Comparison of ENCODE assay signal across 1 cellular context in the genomic region with DNA sequence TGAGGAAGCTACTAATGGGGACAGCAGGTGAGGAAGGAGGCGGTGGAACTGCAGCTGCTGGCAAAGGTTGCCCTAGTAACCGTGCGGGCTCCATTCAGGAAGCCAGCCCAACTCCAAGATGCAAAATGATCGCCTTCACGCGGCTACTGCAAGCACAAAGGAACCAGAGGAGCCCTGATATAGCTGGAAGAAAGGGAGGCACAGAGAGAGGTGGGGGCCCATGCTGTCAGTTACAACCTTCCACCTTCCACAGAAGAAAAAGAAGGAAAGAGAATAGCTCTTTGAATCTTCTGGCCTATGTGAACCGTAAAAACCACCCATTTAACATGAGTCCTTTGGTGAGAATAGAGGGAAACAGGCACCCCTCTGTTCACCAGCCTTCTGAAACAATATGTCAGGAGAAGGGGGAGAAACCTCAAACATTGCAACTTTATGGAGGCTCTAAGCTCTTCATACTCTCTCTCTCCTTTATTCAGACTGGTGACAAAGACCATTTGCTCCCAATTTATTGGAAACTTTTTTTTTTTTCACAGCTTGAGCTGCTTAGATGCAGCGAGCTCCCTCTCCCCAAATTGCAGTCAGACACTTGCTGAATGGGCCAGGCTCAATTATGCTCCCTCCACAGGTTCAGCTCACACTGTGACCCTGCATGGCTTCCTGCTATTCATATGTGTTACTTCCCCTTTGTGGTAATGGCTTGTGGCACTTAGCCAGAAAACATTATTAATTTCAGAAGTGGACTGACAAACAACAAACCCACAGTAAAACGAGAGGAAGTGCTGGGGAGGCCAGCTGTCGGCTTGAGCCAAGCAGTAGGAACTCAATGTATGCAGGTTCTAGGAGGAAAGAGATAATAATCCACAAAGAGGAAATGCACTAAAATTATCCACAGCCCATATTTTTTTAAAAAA.
A peak's percentile ranks its signal among the peaks of the same experiment; 100 is the strongest.
TF ChIP-seq lines count a peak whose summit lies in the region.

No MANE protein-coding gene starts in this region.

TF ChIP-seq in HepG2, 621 proteins besides CTCF, POLR2A, EP300 and RAD21 (continued from another document and continues in another):
- TF ChIP-seq, protein P1, sequence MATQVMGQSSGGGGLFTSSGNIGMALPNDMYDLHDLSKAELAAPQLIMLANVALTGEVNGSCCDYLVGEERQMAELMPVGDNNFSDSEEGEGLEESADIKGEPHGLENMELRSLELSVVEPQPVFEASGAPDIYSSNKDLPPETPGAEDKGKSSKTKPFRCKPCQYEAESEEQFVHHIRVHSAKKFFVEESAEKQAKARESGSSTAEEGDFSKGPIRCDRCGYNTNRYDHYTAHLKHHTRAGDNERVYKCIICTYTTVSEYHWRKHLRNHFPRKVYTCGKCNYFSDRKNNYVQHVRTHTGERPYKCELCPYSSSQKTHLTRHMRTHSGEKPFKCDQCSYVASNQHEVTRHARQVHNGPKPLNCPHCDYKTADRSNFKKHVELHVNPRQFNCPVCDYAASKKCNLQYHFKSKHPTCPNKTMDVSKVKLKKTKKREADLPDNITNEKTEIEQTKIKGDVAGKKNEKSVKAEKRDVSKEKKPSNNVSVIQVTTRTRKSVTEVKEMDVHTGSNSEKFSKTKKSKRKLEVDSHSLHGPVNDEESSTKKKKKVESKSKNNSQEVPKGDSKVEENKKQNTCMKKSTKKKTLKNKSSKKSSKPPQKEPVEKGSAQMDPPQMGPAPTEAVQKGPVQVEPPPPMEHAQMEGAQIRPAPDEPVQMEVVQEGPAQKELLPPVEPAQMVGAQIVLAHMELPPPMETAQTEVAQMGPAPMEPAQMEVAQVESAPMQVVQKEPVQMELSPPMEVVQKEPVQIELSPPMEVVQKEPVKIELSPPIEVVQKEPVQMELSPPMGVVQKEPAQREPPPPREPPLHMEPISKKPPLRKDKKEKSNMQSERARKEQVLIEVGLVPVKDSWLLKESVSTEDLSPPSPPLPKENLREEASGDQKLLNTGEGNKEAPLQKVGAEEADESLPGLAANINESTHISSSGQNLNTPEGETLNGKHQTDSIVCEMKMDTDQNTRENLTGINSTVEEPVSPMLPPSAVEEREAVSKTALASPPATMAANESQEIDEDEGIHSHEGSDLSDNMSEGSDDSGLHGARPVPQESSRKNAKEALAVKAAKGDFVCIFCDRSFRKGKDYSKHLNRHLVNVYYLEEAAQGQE (IDR thresholded peaks at IDR 0.05; ENCODE audit: borderline replicate concordance in 1 of 2, low read depth in 1 of 2, low read length in 2 of 2), result no peak
- TF ChIP-seq HMG20A (CRISPR knock-in tag; IDR thresholded peaks at IDR 0.05; ENCODE audit: borderline replicate concordance) (no peak), JARID2 (CRISPR knock-in tag; IDR thresholded peaks at IDR 0.05; ENCODE audit: insufficient replicate concordance) (no peak), FOXC1 (CRISPR knock-in tag; IDR thresholded peaks at IDR 0.05; ENCODE audit: borderline replicate concordance) (0 out of 2 replicates have a peak, but pooled peaks have one; percentile 16), ZNF549 (CRISPR knock-in tag; IDR thresholded peaks at IDR 0.05) (no peak), POLR2G (IDR thresholded peaks at IDR 0.05; ENCODE audit: low read depth, low read length) (peak; percentile 21; the same call in 1 of the 2 replicates), REXO4 (CRISPR knock-in tag; IDR thresholded peaks at IDR 0.05; ENCODE audit: borderline replicate concordance) (no peak), ZNF678 (CRISPR knock-in tag; IDR thresholded peaks at IDR 0.05) (no peak), PCBP1 (IDR thresholded peaks at IDR 0.05; ENCODE audit: borderline replicate concordance, low read depth, low read length) (no peak), ZNF839 (CRISPR knock-in tag; IDR thresholded peaks at IDR 0.05; ENCODE audit: borderline replicate concordance) (no peak), ZNF230 (CRISPR knock-in tag; IDR thresholded peaks at IDR 0.05) (no peak), THYN1 (CRISPR knock-in tag; IDR thresholded peaks at IDR 0.05; ENCODE audit: borderline replicate concordance, low read depth) (no peak), ZNF160 (CRISPR knock-in tag; IDR thresholded peaks at IDR 0.05) (no peak), ATF7 (IDR thresholded peaks at IDR 0.05) (no peak), ATF7 (CRISPR knock-in tag; IDR thresholded peaks at IDR 0.05) (no peak), ZFYVE20 (CRISPR knock-in tag; IDR thresholded peaks at IDR 0.05; ENCODE audit: borderline replicate concordance, low read depth) (no peak)
- TF ChIP-seq, protein P2, sequence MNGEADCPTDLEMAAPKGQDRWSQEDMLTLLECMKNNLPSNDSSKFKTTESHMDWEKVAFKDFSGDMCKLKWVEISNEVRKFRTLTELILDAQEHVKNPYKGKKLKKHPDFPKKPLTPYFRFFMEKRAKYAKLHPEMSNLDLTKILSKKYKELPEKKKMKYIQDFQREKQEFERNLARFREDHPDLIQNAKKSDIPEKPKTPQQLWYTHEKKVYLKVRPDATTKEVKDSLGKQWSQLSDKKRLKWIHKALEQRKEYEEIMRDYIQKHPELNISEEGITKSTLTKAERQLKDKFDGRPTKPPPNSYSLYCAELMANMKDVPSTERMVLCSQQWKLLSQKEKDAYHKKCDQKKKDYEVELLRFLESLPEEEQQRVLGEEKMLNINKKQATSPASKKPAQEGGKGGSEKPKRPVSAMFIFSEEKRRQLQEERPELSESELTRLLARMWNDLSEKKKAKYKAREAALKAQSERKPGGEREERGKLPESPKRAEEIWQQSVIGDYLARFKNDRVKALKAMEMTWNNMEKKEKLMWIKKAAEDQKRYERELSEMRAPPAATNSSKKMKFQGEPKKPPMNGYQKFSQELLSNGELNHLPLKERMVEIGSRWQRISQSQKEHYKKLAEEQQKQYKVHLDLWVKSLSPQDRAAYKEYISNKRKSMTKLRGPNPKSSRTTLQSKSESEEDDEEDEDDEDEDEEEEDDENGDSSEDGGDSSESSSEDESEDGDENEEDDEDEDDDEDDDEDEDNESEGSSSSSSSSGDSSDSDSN (CRISPR knock-in tag; IDR thresholded peaks at IDR 0.05), result peak; percentile 43; the same call in 1 of the 2 replicates
- TF ChIP-seq, protein P3, sequence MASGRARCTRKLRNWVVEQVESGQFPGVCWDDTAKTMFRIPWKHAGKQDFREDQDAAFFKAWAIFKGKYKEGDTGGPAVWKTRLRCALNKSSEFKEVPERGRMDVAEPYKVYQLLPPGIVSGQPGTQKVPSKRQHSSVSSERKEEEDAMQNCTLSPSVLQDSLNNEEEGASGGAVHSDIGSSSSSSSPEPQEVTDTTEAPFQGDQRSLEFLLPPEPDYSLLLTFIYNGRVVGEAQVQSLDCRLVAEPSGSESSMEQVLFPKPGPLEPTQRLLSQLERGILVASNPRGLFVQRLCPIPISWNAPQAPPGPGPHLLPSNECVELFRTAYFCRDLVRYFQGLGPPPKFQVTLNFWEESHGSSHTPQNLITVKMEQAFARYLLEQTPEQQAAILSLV (CRISPR knock-in tag; IDR thresholded peaks at IDR 0.05; ENCODE audit: borderline replicate concordance), result no peak
- TF ChIP-seq, protein P4, sequence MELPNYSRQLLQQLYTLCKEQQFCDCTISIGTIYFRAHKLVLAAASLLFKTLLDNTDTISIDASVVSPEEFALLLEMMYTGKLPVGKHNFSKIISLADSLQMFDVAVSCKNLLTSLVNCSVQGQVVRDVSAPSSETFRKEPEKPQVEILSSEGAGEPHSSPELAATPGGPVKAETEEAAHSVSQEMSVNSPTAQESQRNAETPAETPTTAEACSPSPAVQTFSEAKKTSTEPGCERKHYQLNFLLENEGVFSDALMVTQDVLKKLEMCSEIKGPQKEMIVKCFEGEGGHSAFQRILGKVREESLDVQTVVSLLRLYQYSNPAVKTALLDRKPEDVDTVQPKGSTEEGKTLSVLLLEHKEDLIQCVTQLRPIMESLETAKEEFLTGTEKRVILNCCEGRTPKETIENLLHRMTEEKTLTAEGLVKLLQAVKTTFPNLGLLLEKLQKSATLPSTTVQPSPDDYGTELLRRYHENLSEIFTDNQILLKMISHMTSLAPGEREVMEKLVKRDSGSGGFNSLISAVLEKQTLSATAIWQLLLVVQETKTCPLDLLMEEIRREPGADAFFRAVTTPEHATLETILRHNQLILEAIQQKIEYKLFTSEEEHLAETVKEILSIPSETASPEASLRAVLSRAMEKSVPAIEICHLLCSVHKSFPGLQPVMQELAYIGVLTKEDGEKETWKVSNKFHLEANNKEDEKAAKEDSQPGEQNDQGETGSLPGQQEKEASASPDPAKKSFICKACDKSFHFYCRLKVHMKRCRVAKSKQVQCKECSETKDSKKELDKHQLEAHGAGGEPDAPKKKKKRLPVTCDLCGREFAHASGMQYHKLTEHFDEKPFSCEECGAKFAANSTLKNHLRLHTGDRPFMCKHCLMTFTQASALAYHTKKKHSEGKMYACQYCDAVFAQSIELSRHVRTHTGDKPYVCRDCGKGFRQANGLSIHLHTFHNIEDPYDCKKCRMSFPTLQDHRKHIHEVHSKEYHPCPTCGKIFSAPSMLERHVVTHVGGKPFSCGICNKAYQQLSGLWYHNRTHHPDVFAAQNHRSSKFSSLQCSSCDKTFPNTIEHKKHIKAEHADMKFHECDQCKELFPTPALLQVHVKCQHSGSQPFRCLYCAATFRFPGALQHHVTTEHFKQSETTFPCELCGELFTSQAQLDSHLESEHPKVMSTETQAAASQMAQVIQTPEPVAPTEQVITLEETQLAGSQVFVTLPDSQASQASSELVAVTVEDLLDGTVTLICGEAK (IDR thresholded peaks at IDR 0.05), result no peak
- TF ChIP-seq, protein P4 (CRISPR knock-in tag; IDR thresholded peaks at IDR 0.05), result no peak
- TF ChIP-seq, protein P5, sequence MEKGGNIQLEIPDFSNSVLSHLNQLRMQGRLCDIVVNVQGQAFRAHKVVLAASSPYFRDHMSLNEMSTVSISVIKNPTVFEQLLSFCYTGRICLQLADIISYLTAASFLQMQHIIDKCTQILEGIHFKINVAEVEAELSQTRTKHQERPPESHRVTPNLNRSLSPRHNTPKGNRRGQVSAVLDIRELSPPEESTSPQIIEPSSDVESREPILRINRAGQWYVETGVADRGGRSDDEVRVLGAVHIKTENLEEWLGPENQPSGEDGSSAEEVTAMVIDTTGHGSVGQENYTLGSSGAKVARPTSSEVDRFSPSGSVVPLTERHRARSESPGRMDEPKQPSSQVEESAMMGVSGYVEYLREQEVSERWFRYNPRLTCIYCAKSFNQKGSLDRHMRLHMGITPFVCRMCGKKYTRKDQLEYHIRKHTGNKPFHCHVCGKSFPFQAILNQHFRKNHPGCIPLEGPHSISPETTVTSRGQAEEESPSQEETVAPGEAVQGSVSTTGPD (CRISPR knock-in tag; IDR thresholded peaks at IDR 0.05), result no peak
- TF ChIP-seq, protein P6, sequence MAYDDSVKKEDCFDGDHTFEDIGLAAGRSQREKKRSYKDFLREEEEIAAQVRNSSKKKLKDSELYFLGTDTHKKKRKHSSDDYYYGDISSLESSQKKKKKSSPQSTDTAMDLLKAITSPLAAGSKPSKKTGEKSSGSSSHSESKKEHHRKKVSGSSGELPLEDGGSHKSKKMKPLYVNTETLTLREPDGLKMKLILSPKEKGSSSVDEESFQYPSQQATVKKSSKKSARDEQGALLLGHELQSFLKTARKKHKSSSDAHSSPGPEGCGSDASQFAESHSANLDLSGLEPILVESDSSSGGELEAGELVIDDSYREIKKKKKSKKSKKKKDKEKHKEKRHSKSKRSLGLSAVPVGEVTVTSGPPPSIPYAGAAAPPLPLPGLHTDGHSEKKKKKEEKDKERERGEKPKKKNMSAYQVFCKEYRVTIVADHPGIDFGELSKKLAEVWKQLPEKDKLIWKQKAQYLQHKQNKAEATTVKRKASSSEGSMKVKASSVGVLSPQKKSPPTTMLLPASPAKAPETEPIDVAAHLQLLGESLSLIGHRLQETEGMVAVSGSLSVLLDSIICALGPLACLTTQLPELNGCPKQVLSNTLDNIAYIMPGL (CRISPR knock-in tag; IDR thresholded peaks at IDR 0.05; ENCODE audit: borderline replicate concordance in 1 of 2, low read depth in 1 of 2), result no peak
- TF ChIP-seq, protein P7, sequence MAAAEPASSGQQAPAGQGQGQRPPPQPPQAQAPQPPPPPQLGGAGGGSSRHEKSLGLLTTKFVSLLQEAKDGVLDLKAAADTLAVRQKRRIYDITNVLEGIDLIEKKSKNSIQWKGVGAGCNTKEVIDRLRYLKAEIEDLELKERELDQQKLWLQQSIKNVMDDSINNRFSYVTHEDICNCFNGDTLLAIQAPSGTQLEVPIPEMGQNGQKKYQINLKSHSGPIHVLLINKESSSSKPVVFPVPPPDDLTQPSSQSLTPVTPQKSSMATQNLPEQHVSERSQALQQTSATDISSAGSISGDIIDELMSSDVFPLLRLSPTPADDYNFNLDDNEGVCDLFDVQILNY (CRISPR knock-in tag; conservative IDR thresholded peaks at IDR 0.05), result no peak
